In genomic region chr13:99536023-99536422, GRCh38 we compare ENCODE assay signal across 20 cellular contexts.
"Had no signal": no experiment of that assay in that cellular context is flagged by ENCODE, and none has a peak within 500 bp of the region (broad histone marks: within the 10 kb centered on the region; RNA-seq: fewer than 3 reads in every experiment).

No MANE protein-coding gene starts in this region.

- H3K4me3 ChIP-seq: MG63 had no signal

- H3K9me3 ChIP-seq: MG63, SK-N-SH had no signal

- FAIRE-seq: RCC 7860 had no signal

- DNase-seq: KBM-7, MG63, NCI-H1092, NCI-H1105 treated with DMSO at 0.1 percent for 48 hours, NCI-H1417 treated with DMSO at 0.1 percent for 48 hours, NCI-H187, NCI-H2029, NCI-H2081 treated with DMSO at 0.1 percent for 48 hours, NCI-H2171, NCI-H226, NCI-H446, NCI-H510A, NCI-H524 treated with DMSO at 0.1 percent for 48 hours, NCI-H69, NCI-H774, RPMI8226, SHP77, SK-N-SH, SW 1271 had no signal

- H3K9ac ChIP-seq: SK-N-SH had no signal

- H3K4me2 ChIP-seq: SK-N-SH had no signal

- H3K27me3 ChIP-seq: MG63 had no signal
